In the genomic region with DNA sequence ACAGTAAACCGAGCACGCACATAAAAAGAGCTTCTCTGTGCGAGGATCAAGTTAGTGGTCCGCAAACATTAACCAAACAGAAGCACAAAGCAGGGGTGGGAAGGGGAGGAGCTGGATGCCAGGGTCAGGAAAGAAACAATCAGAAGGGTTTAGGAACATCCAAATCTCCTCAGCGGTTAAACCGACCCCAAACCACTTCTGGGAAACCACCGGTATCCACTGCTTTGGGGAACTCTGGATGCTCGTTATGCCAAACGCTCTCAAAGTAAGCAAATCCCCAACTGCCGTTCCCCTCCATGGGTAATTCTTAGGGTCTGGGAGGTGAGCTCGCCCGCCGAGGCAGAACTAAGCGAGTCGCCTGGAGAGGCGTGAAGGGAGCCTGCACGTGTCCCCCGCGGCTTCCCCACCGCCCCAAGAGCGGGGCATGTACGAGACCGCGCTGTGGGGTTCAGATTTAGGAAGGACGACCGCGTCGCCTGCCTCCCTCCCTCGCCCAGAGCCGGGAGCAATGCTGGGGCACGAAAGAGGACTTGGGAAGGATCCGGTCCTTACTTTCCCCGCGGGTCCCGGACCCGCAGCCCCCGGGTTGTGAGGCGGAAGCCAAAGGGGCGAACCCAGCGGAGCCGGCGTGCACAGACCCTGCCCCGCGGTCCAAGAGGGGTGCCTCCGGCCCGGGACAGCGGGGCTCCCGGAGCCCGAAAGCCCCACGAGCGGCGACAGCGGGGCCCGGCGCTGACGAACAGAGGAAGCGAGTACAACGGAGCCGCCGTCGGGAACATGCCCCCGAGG, we compare ENCODE assay signal across 8 cellular contexts. TPM values are rescaled to one million over a fixed set of nuclear protein-coding genes. Genes with fewer than 3 reads are reported as not detected.
DNase-seq lines count a peak whose midpoint lies in the region; FAIRE-seq and TF ChIP-seq lines count a peak whose summit lies in the region.

No MANE protein-coding gene starts in this region.

- peak overlapping the region; percentile 87 for H2AFZ ChIP-seq in neuronal stem cell (ENCODE audit: low read length)

- H3K14ac ChIP-seq in neuronal stem cell (ENCODE audit: low read length): peak overlapping the region; percentile 40

- H2BK15ac ChIP-seq in neuronal stem cell (ENCODE audit: low read length): peak overlapping the region; percentile 38

- H2BK120ac ChIP-seq in neuronal stem cell (ENCODE audit: low read depth, low read length): peak overlapping the region; percentile 95

- DNase-seq in ELR (ENCODE audit: low read depth): peak; percentile 40
- DNase-seq in NCI-H146 (lab: John Stamatoyannopoulos, UW): peak; percentile 33
- peak; percentile 63 for DNase-seq in activated T-cell treated with anti-CD3 and anti-CD28 coated beads, Interleukin-2, amount 50 U/mL, for 48 hours
- no peak for DNase-seq in fibroblast of the aortic adventitia (ENCODE audit: low read depth)
- peak; percentile 63 for DNase-seq in neuronal stem cell (ENCODE audit: low spot score)
- peak; percentile 25 for DNase-seq in urothelium cell line (ENCODE audit: low spot score)
- no peak for DNase-seq in occipital lobe (lab: John Stamatoyannopoulos, UW)

- POLR2A ChIA-PET in HEK293 (lab: Yijun Ruan, JAX): interaction anchor here (1.1 to 4.3 kb wide), 3 partner anchors 20 to 94 kb away, joined by 7 to 81 read pairs (median 11); partner anchors contain the start of genes KMT5A and SNRNP35

- peak overlapping the region; percentile 58 for H3K23ac ChIP-seq in neuronal stem cell (ENCODE audit: low read depth, low read length, poor library complexity)

- no peaks in the 10 kb centered on the region for H3K27me3 ChIP-seq in neuronal stem cell (ENCODE audit: control insufficient read depth in 3 of 3, insufficient read depth in 3 of 3, low read depth in 1 of 3, low read length in 3 of 3)

- H3K4me1 ChIP-seq in HEK293 (ENCODE audit: control insufficient read depth, insufficient read depth, low read length): peaks cover 5% of the 10 kb centered on the region; the same call in 1 of the 2 replicates
- peaks cover 5 to 8% of the 10 kb centered on the region in 2 donors for H3K4me1 ChIP-seq in neuronal stem cell (ENCODE audit: control insufficient read depth in 2 of 2, insufficient read depth in 1 of 2, low read depth in 1 of 2, low read length in 2 of 2)

- H2AK5ac ChIP-seq in neuronal stem cell (ENCODE audit: low read depth, low read length): peak overlapping the region; percentile 79

- H3K4me3 ChIP-seq in HEK293 (ENCODE audit: low read depth, low read length) (peak overlapping the region; percentile 84), fibroblast of the aortic adventitia (ENCODE audit: low read depth, low read length) (peak overlapping the region; percentile 83), neuronal stem cell (ENCODE audit: low read length in 2 of 2) (peak overlapping the region; percentile 65 to 91)

- H3K36me3 ChIP-seq in HEK293 (ENCODE audit: control insufficient read depth in 2 of 2, insufficient read depth in 1 of 2, low read length in 2 of 2) (no peaks in the 10 kb centered on the region; a peak in 1 of 3 replicates), neuronal stem cell (replicated peaks in 1 of 2; ENCODE audit: control insufficient read depth in 2 of 2, insufficient read depth in 2 of 2, low read length in 2 of 2) (peaks cover 0 to 17% of the 10 kb centered on the region in 2 donors)

- no CpG with 5 or more reads among the region's 62 CpGs for WGBS in neuronal stem cell (ENCODE audit: extremely low coverage in 2 of 2, insufficient read length in 2 of 2, insufficient replicate concordance in 1 of 2), 2 donors

- H3K9me3 ChIP-seq in HEK293 (ENCODE audit: control insufficient read depth, insufficient read depth, low read depth, low read length): no peaks in the 10 kb centered on the region
- no peaks in the 10 kb centered on the region for H3K9me3 ChIP-seq in neuronal stem cell (replicated peaks in 1 of 2; ENCODE audit: control insufficient read depth in 2 of 2, insufficient read depth in 1 of 2, low read depth in 1 of 2, low read length in 2 of 2)

- FAIRE-seq in urothelium cell line (lab: Jason Lieb, UNC): no peak

- CTCF ChIA-PET in HEK293 (lab: Yijun Ruan, JAX): interaction anchor here (0.7 to 1.0 kb wide), 2 partner anchors 22 to 1241 kb away, joined by 3 to 5 read pairs; no protein-coding TSS in a partner anchor

- H3K79me1 ChIP-seq in neuronal stem cell (ENCODE audit: low read depth, low read length): peaks cover 4% of the 10 kb centered on the region

- peak overlapping the region; percentile 68 for H3K4me2 ChIP-seq in neuronal stem cell (ENCODE audit: insufficient read depth, low read length, poor library complexity, severe bottlenecking)

- H2BK5ac ChIP-seq in neuronal stem cell (ENCODE audit: low read length): peak overlapping the region; percentile 99

- no peak overlapping the region for H4K91ac ChIP-seq in neuronal stem cell (ENCODE audit: low read depth, low read length, poor library complexity)

- peak overlapping the region; percentile 22 for H2BK12ac ChIP-seq in neuronal stem cell (ENCODE audit: low read length)

- H3K9ac ChIP-seq in neuronal stem cell (ENCODE audit: low read depth, low read length, poor library complexity): peak overlapping the region; percentile 96

- H4K8ac ChIP-seq in neuronal stem cell (ENCODE audit: low read depth, low read length): no peak overlapping the region

- H3K4ac ChIP-seq in neuronal stem cell (ENCODE audit: low read length): peak overlapping the region; percentile 76

- TF ChIP-seq CTCF in HEK293 (tag by site-specific recombination; IDR thresholded peaks at IDR 0.05) (no peak), fibroblast of the aortic adventitia (IDR thresholded peaks at IDR 0.05; ENCODE audit: insufficient read depth, low read length) (no peak)

- peak overlapping the region; percentile 96 for H3K18ac ChIP-seq in neuronal stem cell (ENCODE audit: low read length)

- peak overlapping the region; percentile 82 for H3K27ac ChIP-seq in HEK293 (ENCODE audit: extremely low read depth, low read depth, low read length)
- peak overlapping the region; percentile 85 for H3K27ac ChIP-seq in neuronal stem cell (replicated peaks; ENCODE audit: low read length)

TF ChIP-seq in HEK293, 187 proteins besides CTCF, POLR2A, EP300 and RAD21 (continues in another document):
- TF ChIP-seq MZF1 (tag by site-specific recombination; IDR thresholded peaks at IDR 0.05; ENCODE audit: borderline replicate concordance): 0 out of 2 replicates have a peak, but pooled peaks have one; percentile 75
- no peak for TF ChIP-seq ZNF311 (tag by site-specific recombination; IDR thresholded peaks at IDR 0.05; ENCODE audit: borderline replicate concordance)
- TF ChIP-seq ZNF600 (tag by site-specific recombination; IDR thresholded peaks at IDR 0.05): peak; percentile 94
- TF ChIP-seq ZIC2 (tag by site-specific recombination; IDR thresholded peaks at IDR 0.05): 0 out of 2 replicates have a peak, but pooled peaks have one; percentile 5
- TF ChIP-seq ZBTB17 (tag by site-specific recombination; IDR thresholded peaks at IDR 0.05): peak; percentile 66
- no peak; the same call in 1 of the 2 replicates for TF ChIP-seq ZNF692 (tag by site-specific recombination; IDR thresholded peaks at IDR 0.05)
- TF ChIP-seq ZBTB20 (tag by site-specific recombination; IDR thresholded peaks at IDR 0.05): peak; percentile 63; the same call in 1 of the 2 replicates
- TF ChIP-seq, protein P1, sequence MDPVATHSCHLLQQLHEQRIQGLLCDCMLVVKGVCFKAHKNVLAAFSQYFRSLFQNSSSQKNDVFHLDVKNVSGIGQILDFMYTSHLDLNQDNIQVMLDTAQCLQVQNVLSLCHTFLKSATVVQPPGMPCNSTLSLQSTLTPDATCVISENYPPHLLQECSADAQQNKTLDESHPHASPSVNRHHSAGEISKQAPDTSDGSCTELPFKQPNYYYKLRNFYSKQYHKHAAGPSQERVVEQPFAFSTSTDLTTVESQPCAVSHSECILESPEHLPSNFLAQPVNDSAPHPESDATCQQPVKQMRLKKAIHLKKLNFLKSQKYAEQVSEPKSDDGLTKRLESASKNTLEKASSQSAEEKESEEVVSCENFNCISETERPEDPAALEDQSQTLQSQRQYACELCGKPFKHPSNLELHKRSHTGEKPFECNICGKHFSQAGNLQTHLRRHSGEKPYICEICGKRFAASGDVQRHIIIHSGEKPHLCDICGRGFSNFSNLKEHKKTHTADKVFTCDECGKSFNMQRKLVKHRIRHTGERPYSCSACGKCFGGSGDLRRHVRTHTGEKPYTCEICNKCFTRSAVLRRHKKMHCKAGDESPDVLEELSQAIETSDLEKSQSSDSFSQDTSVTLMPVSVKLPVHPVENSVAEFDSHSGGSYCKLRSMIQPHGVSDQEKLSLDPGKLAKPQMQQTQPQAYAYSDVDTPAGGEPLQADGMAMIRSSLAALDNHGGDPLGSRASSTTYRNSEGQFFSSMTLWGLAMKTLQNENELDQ (tag by site-specific recombination; IDR thresholded peaks at IDR 0.05; ENCODE audit: low read depth): no peak

RNA-seq across cellular contexts. Expression of gene SBNO1, which starts 0.7 kb away (rescaled TPM):
- total RNA-seq in fibroblast of the aortic adventitia (ENCODE audit: low replicate concordance) (38.6 and 70.6 TPM in 2 replicates), occipital lobe (48.4 TPM)
- 24.7 TPM for polyA plus RNA-seq in neuronal stem cell (2013, experiment 1 of 2)
- polyA plus RNA-seq in neuronal stem cell (2013, experiment 2 of 2): 26.0 TPM

RNA-seq across cellular contexts. Expression of gene KMT5A, which starts 20.0 kb away (rescaled TPM):
- total RNA-seq in fibroblast of the aortic adventitia (ENCODE audit: low replicate concordance): 46.5 and 63.1 TPM in 2 replicates
- 33.3 TPM for polyA plus RNA-seq in neuronal stem cell (2013, experiment 1 of 2)
- polyA plus RNA-seq in neuronal stem cell (2013, experiment 2 of 2): 31.2 TPM
- 31.5 TPM for total RNA-seq in occipital lobe

Comparison
In these comparisons a context has a peak if more than half of its experiments do, and no peak if none do; other contexts are left out.
1. DNase-seq: peak in ELR (single experiment), NCI-H146 (single experiment), activated T-cell treated with anti-CD3 and anti-CD28 coated beads, Interleukin-2, amount 50 U/mL, for 48 hours (2 of 2), neuronal stem cell (single experiment) and urothelium cell line (single experiment); none in fibroblast of the aortic adventitia (single experiment) and occipital lobe (single experiment).
2. Peak in every context shown above with its lines, with median percentiles within 50 percentile points of each other: H3K4me3 ChIP-seq.